Comparison of ENCODE assay signal across 18 cellular contexts in the genomic region with DNA sequence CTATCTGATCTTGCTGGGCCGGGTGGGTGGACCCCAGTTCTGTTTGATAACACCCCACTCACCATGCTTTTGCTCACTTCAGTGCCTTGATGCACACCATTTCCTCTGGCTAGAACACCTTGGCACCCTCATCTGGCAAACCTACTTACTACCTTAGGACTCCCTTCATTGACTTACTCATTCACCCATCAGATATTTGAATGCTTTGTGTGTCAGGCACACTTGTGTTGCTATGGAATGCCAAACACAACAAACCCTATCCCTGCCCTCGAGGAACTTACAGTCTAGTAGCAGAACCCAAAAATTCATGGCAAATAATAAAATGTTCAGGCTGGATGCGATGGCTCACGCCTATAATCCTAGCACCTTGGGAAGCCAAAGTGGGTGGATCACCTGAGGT. TPM values are rescaled to one million over a fixed set of nuclear protein-coding genes. Genes with fewer than 3 reads are reported as not detected.
DNase-seq lines count a peak whose midpoint lies in the region; ATAC-seq and TF ChIP-seq lines count a peak whose summit lies in the region.
"Had no signal": no experiment of that assay in that cellular context is flagged by ENCODE, and none has a peak within 500 bp of the region (broad histone marks: within the 10 kb centered on the region; RNA-seq: fewer than 3 reads in every experiment).

No MANE protein-coding gene starts in this region.

- H3K9ac ChIP-seq in IMR-90 (ENCODE audit: low read depth, low read length): no peak overlapping the region

- H2BK20ac ChIP-seq in IMR-90 (ENCODE audit: low read depth, low read length): peak overlapping the region; percentile 4; the same call in 1 of the 2 replicates

- H4K8ac ChIP-seq in IMR-90 (ENCODE audit: low read depth in 2 of 2, low read length in 2 of 2): no peak overlapping the region

- TF ChIP-seq CTCF in IMR-90 (conservative IDR thresholded peaks at IDR 0.05; ENCODE audit: low read depth, low read length) (no peak), chondrocyte (IDR thresholded peaks at IDR 0.05) (no peak)

- DNase-seq in IMR-90 (no peak), chondrocyte (ENCODE audit: low spot score) (no peak), memory B cell (ENCODE audit: low spot score in 2 of 2) (no peak), renal cortical epithelial cell (ENCODE audit: low read depth) (peak; percentile 69), HEK293T (ENCODE audit: extremely low spot score) (no peak), HuH-7 (ENCODE audit: low spot score) (no peak), NAMALWA (ENCODE audit: low spot score) (no peak)
- DNase-seq: COR-L47, DMS153, NCI-H1436, NCI-H2029, NCI-H2171, NCI-H446 treated with DMSO at 0.1 percent for 48 hours, NCI-H748 treated with DMSO at 0.1 percent for 48 hours, RPMI8226, SJCRH30 had no signal

- H3K27ac Mint-ChIP-seq in chondrocyte (ENCODE audit: unreplicated experiment): peak overlapping the region; percentile 25
- peak overlapping the region; percentile 58 for H3K27ac Mint-ChIP-seq in memory B cell

- H2AFZ ChIP-seq in IMR-90 (replicated peaks; ENCODE audit: low read length, poor library complexity): no peak overlapping the region

- 0 out of 4 replicates have a peak, but pooled peaks cover 0 to 4% of the 10 kb centered on the region in 2 experiments for H3K79me1 ChIP-seq in IMR-90 (ENCODE audit: low read depth in 1 of 2, low read length in 2 of 2)

- no peak overlapping the region for H3K56ac ChIP-seq in IMR-90 (ENCODE audit: extremely low read depth, insufficient read depth, low read length)

- POLR2A ChIA-PET in IMR-90 (lab: Charles Lee; ENCODE audit: unreplicated experiment) (no interaction called here), HEK293T (lab: Yijun Ruan, JAX) (no interaction called here)

- H2BK15ac ChIP-seq in IMR-90 (ENCODE audit: low read depth, low read length): no peak overlapping the region

- H2AK9ac ChIP-seq in IMR-90 (replicated peaks; ENCODE audit: low read depth, low read length, poor library complexity): no peak overlapping the region

- no peak overlapping the region for H2BK5ac ChIP-seq in IMR-90 (ENCODE audit: low read depth, low read length, poor library complexity, severe bottlenecking)

- in situ Hi-C loops in IMR-90 (cut with MboI; ENCODE audit: low sequenced_read_pairs): loop anchor here (5.0 to 25.0 kb wide), 2 partner anchors 99 to 409 kb away; no protein-coding TSS in a partner anchor

- peaks cover 10% of the 10 kb centered on the region for H3K4me1 ChIP-seq in IMR-90 (ENCODE audit: control insufficient read depth, insufficient read depth, low read length)

- H3K9me3 Mint-ChIP-seq in chondrocyte (ENCODE audit: low read depth) (no peaks in the 10 kb centered on the region), memory B cell (no peaks in the 10 kb centered on the region)
- H3K9me3 Mint-ChIP-seq: CD14-positive monocyte had no signal

- H3K23ac ChIP-seq in IMR-90 (ENCODE audit: low read depth, low read length): no peak overlapping the region

- no peak for TF ChIP-seq POLR2A in IMR-90 (IDR thresholded peaks at IDR 0.05; ENCODE audit: low read depth, low read length)

- no peak overlapping the region; the same call in 1 of the 2 replicates for H3K4ac ChIP-seq in IMR-90 (ENCODE audit: low read depth, low read length)

- intact Hi-C loops in IMR-90 (cut with micrococcal nuclease): no loop called here

- H3K4me2 ChIP-seq in IMR-90 (ENCODE audit: low read depth, low read length): no peak overlapping the region

- H3K27ac ChIP-seq in IMR-90 (ENCODE audit: insufficient read depth, low read length): no peak overlapping the region
- H3K27ac ChIP-seq: SJCRH30 had no signal

- H4K5ac ChIP-seq in IMR-90 (ENCODE audit: low read depth, low read length): no peak overlapping the region

- peaks cover 8% of the 10 kb centered on the region; the same call in 1 of the 2 replicates for H4K20me1 ChIP-seq in IMR-90 (ENCODE audit: insufficient read depth, low read length)

- H3K4me1 Mint-ChIP-seq in chondrocyte (ENCODE audit: low read depth): peaks cover 58% of the 10 kb centered on the region
- H3K4me1 Mint-ChIP-seq in memory B cell: peaks cover 12% of the 10 kb centered on the region
- H3K4me1 Mint-ChIP-seq: CD14-positive monocyte had no signal

- 0 out of 2 replicates have a peak overlapping the region, but pooled peaks have one; percentile 4 for H2BK120ac ChIP-seq in IMR-90 (ENCODE audit: low read depth, low read length)

- H3K14ac ChIP-seq in IMR-90 (replicated peaks; ENCODE audit: low read depth, low read length): no peak overlapping the region

- H3K9me3 ChIP-seq in IMR-90 (ENCODE audit: control insufficient read depth, insufficient read depth, low read length): no peaks in the 10 kb centered on the region
- H3K9me3 ChIP-seq: SJCRH30 had no signal

- no peak overlapping the region for H3K18ac ChIP-seq in IMR-90 (ENCODE audit: low read depth, low read length)

- peaks cover 24% of the 10 kb centered on the region for H3K36me3 ChIP-seq in IMR-90 (ENCODE audit: control insufficient read depth, insufficient read depth, low read length)

- no peaks in the 10 kb centered on the region for H3K27me3 Mint-ChIP-seq in chondrocyte (ENCODE audit: low read depth)
- no peaks in the 10 kb centered on the region for H3K27me3 Mint-ChIP-seq in memory B cell

- TF ChIP-seq RAD21 in IMR-90 (IDR thresholded peaks at IDR 0.05; ENCODE audit: low read length): no peak

- H3K36me3 Mint-ChIP-seq in chondrocyte (ENCODE audit: low read depth): peaks cover 27% of the 10 kb centered on the region
- peaks cover 29% of the 10 kb centered on the region for H3K36me3 Mint-ChIP-seq in memory B cell

- peaks cover 7% of the 10 kb centered on the region for H3K9me1 ChIP-seq in IMR-90 (ENCODE audit: insufficient read depth, low read length)

- dilution Hi-C loops in IMR-90 (cut with HindIII; ENCODE audit: low sequenced_read_pairs, unreplicated experiment): no loop called here

- H3K4me3 ChIP-seq in IMR-90 (ENCODE audit: insufficient read depth, low read depth, low read length): no peak overlapping the region
- H3K4me3 ChIP-seq: SJCRH30 had no signal

- WGBS in IMR-90 (ENCODE audit: extremely low coverage in 2 of 2, insufficient read length in 1 of 2), 2 experiments: 100% methylated on average over 1 of the region's 4 CpGs; no CpG with 5 or more reads in 1 of the 2 experiments

- CTCF ChIA-PET in IMR-90 (lab: Yijun Ruan, JAX) (no interaction called here), HEK293T (lab: Yijun Ruan, JAX) (no interaction called here)

- ATAC-seq in IMR-90 (ENCODE audit: low read depth) (no peak), memory B cell (ENCODE audit: low read depth) (no peak), HG03521 (IDR thresholded peaks at IDR 0.05; ENCODE audit: unreplicated experiment) (no peak)

- H3K4me3 Mint-ChIP-seq in chondrocyte (ENCODE audit: unreplicated experiment) (no peak overlapping the region), memory B cell (no peak overlapping the region)
- H3K4me3 Mint-ChIP-seq: CD14-positive monocyte had no signal

- peaks cover 21% of the 10 kb centered on the region for H3K27me3 ChIP-seq in IMR-90 (ENCODE audit: control insufficient read depth, insufficient read depth, low read length)
- H3K27me3 ChIP-seq: SJCRH30 had no signal

- no TSS peak for BruUV-seq in IMR-90 (replicated peaks; lab: Mats Ljungman, UMichigan)

- peak overlapping the region; percentile 20; the same call in 1 of the 2 replicates for H2AK5ac ChIP-seq in IMR-90 (ENCODE audit: low read depth, low read length)

- H4K91ac ChIP-seq in IMR-90 (ENCODE audit: insufficient read depth, low read depth, low read length): no peak overlapping the region

TF ChIP-seq in IMR-90, 13 proteins besides CTCF, POLR2A, EP300 and RAD21 (continues in another document):
- TF ChIP-seq CEBPB (IDR thresholded peaks at IDR 0.05; ENCODE audit: low read depth, low read length) (no peak), NFE2L2 (IDR thresholded peaks at IDR 0.05; ENCODE audit: low read depth, low read length) (no peak), CHD1 (IDR thresholded peaks at IDR 0.05; ENCODE audit: low read depth, low read length) (no peak), RFX5 (IDR thresholded peaks at IDR 0.05; ENCODE audit: low read depth, low read length) (no peak), BHLHE40 (IDR thresholded peaks at IDR 0.05; ENCODE audit: low read depth, low read length) (no peak), MXI1 (IDR thresholded peaks at IDR 0.05; ENCODE audit: borderline replicate concordance, low read depth, low read length) (no peak), FOS (IDR thresholded peaks at IDR 0.05; ENCODE audit: low read depth, low read length) (no peak)
- TF ChIP-seq, protein P1, sequence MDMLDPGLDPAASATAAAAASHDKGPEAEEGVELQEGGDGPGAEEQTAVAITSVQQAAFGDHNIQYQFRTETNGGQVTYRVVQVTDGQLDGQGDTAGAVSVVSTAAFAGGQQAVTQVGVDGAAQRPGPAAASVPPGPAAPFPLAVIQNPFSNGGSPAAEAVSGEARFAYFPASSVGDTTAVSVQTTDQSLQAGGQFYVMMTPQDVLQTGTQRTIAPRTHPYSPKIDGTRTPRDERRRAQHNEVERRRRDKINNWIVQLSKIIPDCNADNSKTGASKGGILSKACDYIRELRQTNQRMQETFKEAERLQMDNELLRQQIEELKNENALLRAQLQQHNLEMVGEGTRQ (IDR thresholded peaks at IDR 0.05; ENCODE audit: low read depth, low read length): no peak

TF ChIP-seq in HEK293T, 16 proteins besides CTCF, POLR2A, EP300 and RAD21 (continues in another document):
- TF ChIP-seq ZNF384 (IDR thresholded peaks at IDR 0.05) (no peak), SUZ12 (IDR thresholded peaks at IDR 0.05) (no peak), TARDBP (IDR thresholded peaks at IDR 0.05) (no peak), FOXK2 (IDR thresholded peaks at IDR 0.05) (no peak), L3MBTL2 (conservative IDR thresholded peaks at IDR 0.05) (no peak), HDGF (IDR thresholded peaks at IDR 0.05; ENCODE audit: borderline replicate concordance) (no peak), FOXA1 (IDR thresholded peaks at IDR 0.05) (no peak), LEF1 (IDR thresholded peaks at IDR 0.05; ENCODE audit: borderline replicate concordance) (no peak), SP1 (IDR thresholded peaks at IDR 0.05) (no peak), ARNT (IDR thresholded peaks at IDR 0.05) (no peak)
- TF ChIP-seq, protein P2, sequence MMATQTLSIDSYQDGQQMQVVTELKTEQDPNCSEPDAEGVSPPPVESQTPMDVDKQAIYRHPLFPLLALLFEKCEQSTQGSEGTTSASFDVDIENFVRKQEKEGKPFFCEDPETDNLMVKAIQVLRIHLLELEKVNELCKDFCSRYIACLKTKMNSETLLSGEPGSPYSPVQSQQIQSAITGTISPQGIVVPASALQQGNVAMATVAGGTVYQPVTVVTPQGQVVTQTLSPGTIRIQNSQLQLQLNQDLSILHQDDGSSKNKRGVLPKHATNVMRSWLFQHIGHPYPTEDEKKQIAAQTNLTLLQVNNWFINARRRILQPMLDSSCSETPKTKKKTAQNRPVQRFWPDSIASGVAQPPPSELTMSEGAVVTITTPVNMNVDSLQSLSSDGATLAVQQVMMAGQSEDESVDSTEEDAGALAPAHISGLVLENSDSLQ (IDR thresholded peaks at IDR 0.05): no peak

RNA-seq across cellular contexts. Expression of gene CCNG2, which starts 13.9 kb away (rescaled TPM):
- total RNA-seq in IMR-90 (2012; rRNA removed) (11.3 and 23.9 TPM in 2 replicates), chondrocyte (42.4 to 52.5 TPM (median 48.1 TPM) in 3 replicates), renal cortical epithelial cell (43.1 and 153 TPM in 2 replicates)
- 10.9 and 14.9 TPM in 2 replicates for polyA plus RNA-seq in IMR-90 (2012; rRNA removed)
- polyA plus RNA-seq in IMR-90 (2012; cell fraction: cytosol; rRNA removed): 5.8 and 8.5 TPM in 2 replicates
- polyA plus RNA-seq in IMR-90 (2012; cell fraction: nucleus; rRNA removed; ENCODE audit: low replicate concordance): 3.9 and 12.2 TPM in 2 replicates
